ENCODE assay signal across 8 cellular contexts in the genomic region with DNA sequence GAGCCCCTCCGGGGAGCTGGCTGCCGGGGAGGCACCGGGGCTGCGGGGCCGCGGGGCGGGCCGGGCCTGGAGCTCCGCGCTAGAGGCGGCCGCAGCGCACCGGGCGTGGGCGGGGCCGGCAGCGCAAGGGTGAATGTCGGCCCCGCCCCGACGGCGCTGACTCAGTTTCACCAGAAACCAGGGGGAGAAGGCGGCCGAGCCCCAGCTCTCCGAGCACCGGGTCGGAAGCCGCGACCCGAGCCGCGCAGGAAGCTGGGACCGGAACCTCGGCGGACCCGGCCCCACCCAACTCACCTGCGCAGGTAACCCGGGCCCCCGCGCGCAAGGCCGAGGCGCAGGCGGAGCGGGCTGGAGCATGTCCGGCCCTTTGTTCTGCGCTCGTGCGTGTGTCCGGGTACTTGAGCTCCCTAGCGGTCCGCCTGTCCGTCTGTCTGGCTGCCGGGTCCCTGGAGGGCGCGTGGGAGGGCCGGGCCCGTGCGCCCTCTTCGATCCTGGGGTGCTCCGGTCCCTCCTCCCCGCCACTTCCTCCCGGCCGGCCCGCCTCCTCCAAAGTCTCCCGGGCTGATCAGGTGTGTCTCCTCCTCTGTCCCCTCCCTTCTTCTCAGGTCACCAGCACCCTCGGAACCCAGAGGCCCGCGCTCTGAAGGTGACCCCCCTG. TPM values are rescaled to one million over a fixed set of nuclear protein-coding genes. Genes with fewer than 3 reads are reported as not detected.
DNase-seq lines count a peak whose midpoint lies in the region; ATAC-seq lines count a peak whose summit lies in the region.

A gene with protein sequence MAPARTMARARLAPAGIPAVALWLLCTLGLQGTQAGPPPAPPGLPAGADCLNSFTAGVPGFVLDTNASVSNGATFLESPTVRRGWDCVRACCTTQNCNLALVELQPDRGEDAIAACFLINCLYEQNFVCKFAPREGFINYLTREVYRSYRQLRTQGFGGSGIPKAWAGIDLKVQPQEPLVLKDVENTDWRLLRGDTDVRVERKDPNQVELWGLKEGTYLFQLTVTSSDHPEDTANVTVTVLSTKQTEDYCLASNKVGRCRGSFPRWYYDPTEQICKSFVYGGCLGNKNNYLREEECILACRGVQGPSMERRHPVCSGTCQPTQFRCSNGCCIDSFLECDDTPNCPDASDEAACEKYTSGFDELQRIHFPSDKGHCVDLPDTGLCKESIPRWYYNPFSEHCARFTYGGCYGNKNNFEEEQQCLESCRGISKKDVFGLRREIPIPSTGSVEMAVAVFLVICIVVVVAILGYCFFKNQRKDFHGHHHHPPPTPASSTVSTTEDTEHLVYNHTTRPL (plus strand): TSS at position 164 of the 658 bp plus-strand sequence. CDS start 507 bp downstream, outside the sequence.

- no peaks in the 10 kb centered on the region for H3K9me3 ChIP-seq in endocrine pancreas (ENCODE audit: control insufficient read depth, low read length)
- H3K9me3 ChIP-seq in stomach smooth muscle (ENCODE audit: control insufficient read depth in 2 of 2, low read length in 2 of 2), result no peaks in the 10 kb centered on the region

- H3K4me1 ChIP-seq in endocrine pancreas (ENCODE audit: control insufficient read depth, insufficient read depth, low read length), result no peaks in the 10 kb centered on the region
- H3K4me1 ChIP-seq in stomach smooth muscle (ENCODE audit: control insufficient read depth, insufficient read depth, low read length), result peaks cover 24% of the 10 kb centered on the region

- no peaks in the 10 kb centered on the region for H3K36me3 ChIP-seq in endocrine pancreas (ENCODE audit: control insufficient read depth, insufficient read depth, low read length)
- no peaks in the 10 kb centered on the region for H3K36me3 ChIP-seq in stomach smooth muscle (ENCODE audit: control insufficient read depth in 2 of 2, insufficient read depth in 2 of 2, low read length in 2 of 2)

- peak within 1 kb of the TSS; percentile 90 for H3K4me3 Mint-ChIP-seq in activated CD4-positive, alpha-beta T cell treated with anti-CD3 and anti-CD28 coated beads, Interleukin-2, amount 10 ng/mL, durations not matched to agents 24 days and 14 days
- H3K4me3 Mint-ChIP-seq in natural killer cell treated with Interleukin-12 subunit alpha and Interleukin-12 subunit beta and Interleukin-15 and Interleukin-18, amount 100 ng/mL, for 72 hours, result peak within 1 kb of the TSS; percentile 80

- no peaks in the 10 kb centered on the region for H3K9me3 Mint-ChIP-seq in activated CD4-positive, alpha-beta T cell treated with anti-CD3 and anti-CD28 coated beads, Interleukin-2, amount 10 ng/mL, durations not matched to agents 24 days and 14 days
- H3K9me3 Mint-ChIP-seq in natural killer cell treated with Interleukin-12 subunit alpha and Interleukin-12 subunit beta and Interleukin-15 and Interleukin-18, amount 100 ng/mL, for 72 hours, result no peaks in the 10 kb centered on the region

- H3K36me3 Mint-ChIP-seq in activated CD4-positive, alpha-beta T cell treated with anti-CD3 and anti-CD28 coated beads, Interleukin-2, amount 10 ng/mL, durations not matched to agents 24 days and 14 days (ENCODE audit: low read depth), result peaks cover 3% of the 10 kb centered on the region
- H3K36me3 Mint-ChIP-seq in natural killer cell treated with Interleukin-12 subunit alpha and Interleukin-12 subunit beta and Interleukin-15 and Interleukin-18, amount 100 ng/mL, for 72 hours, result no peaks in the 10 kb centered on the region

- H3K9ac ChIP-seq in endocrine pancreas (ENCODE audit: control insufficient read depth, insufficient read depth, low read length), result peak within 1 kb of the TSS; percentile 91
- no peak within 1 kb of the TSS for H3K9ac ChIP-seq in stomach smooth muscle (ENCODE audit: low read length in 2 of 2)

- H3K27ac ChIP-seq in stomach smooth muscle (ENCODE audit: low read length), result no peak within 1 kb of the TSS

- intact Hi-C loops in activated CD4-positive, alpha-beta T cell treated with anti-CD3 and anti-CD28 coated beads, Interleukin-2, amount 10 ng/mL, durations not matched to agents 24 days and 14 days (cut with micrococcal nuclease), result loop anchor here (1.0 kb wide), 1 partner anchor 48 kb away; no protein-coding TSS in a partner anchor

- peak within 1 kb of the TSS; percentile 56 for H3K27ac Mint-ChIP-seq in activated CD4-positive, alpha-beta T cell treated with anti-CD3 and anti-CD28 coated beads, Interleukin-2, amount 10 ng/mL, durations not matched to agents 24 days and 14 days
- H3K27ac Mint-ChIP-seq in natural killer cell treated with Interleukin-12 subunit alpha and Interleukin-12 subunit beta and Interleukin-15 and Interleukin-18, amount 100 ng/mL, for 72 hours, result no peak within 1 kb of the TSS

- peak; percentile 26 for DNase-seq in SKM-1 treated with dmso at 0.1 percent for 144 hours (lab: John Stamatoyannopoulos, UW; ENCODE audit: unreplicated experiment)
- no peak for DNase-seq in SKM-1 (lab: John Stamatoyannopoulos, UW; ENCODE audit: unreplicated experiment)
- DNase-seq in activated CD4-positive, alpha-beta T cell treated with anti-CD3 and anti-CD28 coated beads, Interleukin-2, amount 10 ng/mL, durations not matched to agents 24 days and 14 days, result peak; percentile 81
- no peak for DNase-seq in natural killer cell treated with Interleukin-12 subunit alpha and Interleukin-12 subunit beta and Interleukin-15 and Interleukin-18, amount 100 ng/mL, for 72 hours (ENCODE audit: low spot score)
- no peak for DNase-seq in HUDEP-2 (lab: John Stamatoyannopoulos, UW; ENCODE audit: unreplicated experiment in 76 of 76)

- H3K4me3 ChIP-seq in endocrine pancreas (ENCODE audit: control insufficient read depth, insufficient read depth, low read length), result peak within 1 kb of the TSS; percentile 52
- peak within 1 kb of the TSS; percentile 53 to 69 for H3K4me3 ChIP-seq in stomach smooth muscle (ENCODE audit: low read length in 2 of 2)

- H3K4me1 Mint-ChIP-seq in activated CD4-positive, alpha-beta T cell treated with anti-CD3 and anti-CD28 coated beads, Interleukin-2, amount 10 ng/mL, durations not matched to agents 24 days and 14 days, result peaks cover 27% of the 10 kb centered on the region
- H3K4me1 Mint-ChIP-seq in natural killer cell treated with Interleukin-12 subunit alpha and Interleukin-12 subunit beta and Interleukin-15 and Interleukin-18, amount 100 ng/mL, for 72 hours (ENCODE audit: low read depth in 2 of 2), result peaks cover 5 to 6% of the 10 kb centered on the region in 2 donors

- ATAC-seq in natural killer cell treated with Interleukin-12 subunit alpha and Interleukin-12 subunit beta and Interleukin-15 and Interleukin-18, amount 100 ng/mL, for 72 hours, result peak; percentile 74 to 81
- ATAC-seq in HG03025 (IDR thresholded peaks at IDR 0.05; ENCODE audit: low FRiP score, unreplicated experiment), result no peak

- peaks cover 19% of the 10 kb centered on the region for H3K27me3 Mint-ChIP-seq in activated CD4-positive, alpha-beta T cell treated with anti-CD3 and anti-CD28 coated beads, Interleukin-2, amount 10 ng/mL, durations not matched to agents 24 days and 14 days
- H3K27me3 Mint-ChIP-seq in natural killer cell treated with Interleukin-12 subunit alpha and Interleukin-12 subunit beta and Interleukin-15 and Interleukin-18, amount 100 ng/mL, for 72 hours, result peaks cover 7 to 23% of the 10 kb centered on the region in 2 donors

- H3K27me3 ChIP-seq in endocrine pancreas (ENCODE audit: control insufficient read depth, insufficient read depth, low read length) (no peaks in the 10 kb centered on the region), stomach smooth muscle (ENCODE audit: control insufficient read depth in 1 of 2, insufficient read depth in 2 of 2, low read length in 2 of 2) (peaks cover 34 to 53% of the 10 kb centered on the region in 2 donors)

RNA-seq across cellular contexts. Expression of the gene that starts here (rescaled TPM):
- 11.3 and 12.9 TPM in 2 replicates for total RNA-seq in activated CD4-positive, alpha-beta T cell treated with anti-CD3 and anti-CD28 coated beads, Interleukin-2, amount 10 ng/mL, durations not matched to agents 24 days and 14 days
- total RNA-seq in natural killer cell treated with Interleukin-12 subunit alpha and Interleukin-12 subunit beta and Interleukin-15 and Interleukin-18, amount 100 ng/mL, for 72 hours, result 1 to 10 TPM; 1.0 to 1.5 TPM

Comparison
In these comparisons a context has a peak if more than half of its experiments do, and no peak if none do; other contexts are left out.
1. DNase-seq: peak in SKM-1 treated with dmso at 0.1 percent for 144 hours (single experiment) and activated CD4-positive, alpha-beta T cell treated with anti-CD3 and anti-CD28 coated beads, Interleukin-2, amount 10 ng/mL, durations not matched to agents 24 days and 14 days (single experiment); none in SKM-1 (single experiment), natural killer cell treated with Interleukin-12 subunit alpha and Interleukin-12 subunit beta and Interleukin-15 and Interleukin-18, amount 100 ng/mL, for 72 hours (single experiment) and HUDEP-2 (0 of 76).